ENCODE assay signal across 8 cellular contexts in genomic region chr22:31210830-31211503, GRCh38. TPM values are rescaled to one million over a fixed set of nuclear protein-coding genes. Genes with fewer than 3 reads are reported as not detected.
DNase-seq lines count a peak whose midpoint lies in the region; ATAC-seq lines count a peak whose summit lies in the region.
"Had no signal": no experiment of that assay in that cellular context is flagged by ENCODE, and none has a peak within 500 bp of the region (broad histone marks: within the 10 kb centered on the region; RNA-seq: fewer than 3 reads in every experiment).

No MANE protein-coding gene starts in this region.

- 0 out of 2 replicates have a peak, but pooled peaks cover 8% of the 10 kb centered on the region for H3K36me3 ChIP-seq in KOPT-K1 (ENCODE audit: insufficient read depth, low read length)
- peaks cover 12% of the 10 kb centered on the region; the same call in 1 of the 2 replicates for H3K36me3 ChIP-seq in iPS-20b (ENCODE audit: insufficient read depth, low read depth, low read length)
- peaks cover 2 to 11% (median 5%) of the 10 kb centered on the region in 5 donors for H3K36me3 ChIP-seq in subcutaneous abdominal adipose tissue (ENCODE audit: control insufficient read depth in 5 of 5, insufficient read depth in 5 of 5, low read length in 5 of 5)

- H3K27ac ChIP-seq in KOPT-K1 (ENCODE audit: low read depth, low read length, poor library complexity, severe bottlenecking) (peak overlapping the region; percentile 77), iPS-20b (ENCODE audit: low read length) (no peak overlapping the region), subcutaneous abdominal adipose tissue (ENCODE audit: low read depth, low read length) (peak overlapping the region; percentile 85)

- H3K9ac ChIP-seq in iPS-20b (ENCODE audit: low read depth, low read length) (peak overlapping the region; percentile 30), subcutaneous abdominal adipose tissue (ENCODE audit: low read length in 5 of 5) (peak overlapping the region in 3 of 5 donors; percentile 37 to 73 (median 62))

- H3K4me3 ChIP-seq in iPS-20b (ENCODE audit: low read length) (no peak overlapping the region), subcutaneous abdominal adipose tissue (ENCODE audit: low read depth in 1 of 5, low read length in 5 of 5) (peak overlapping the region in 2 of 5 donors; percentile 89 to 91)

- no peaks in the 10 kb centered on the region for H3K9me3 Mint-ChIP-seq in activated CD4-positive, alpha-beta T cell treated with anti-CD3 and anti-CD28 coated beads, Interleukin-2, amount 10 ng/mL, durations not matched to agents 7 days and 5 days

- H3K27ac Mint-ChIP-seq in activated CD4-positive, alpha-beta T cell treated with anti-CD3 and anti-CD28 coated beads, Interleukin-2, amount 10 ng/mL, durations not matched to agents 7 days and 5 days, result peak overlapping the region; percentile 92

- peaks cover 48% of the 10 kb centered on the region for H3K4me1 Mint-ChIP-seq in activated CD4-positive, alpha-beta T cell treated with anti-CD3 and anti-CD28 coated beads, Interleukin-2, amount 10 ng/mL, durations not matched to agents 7 days and 5 days

- H3K27me3 ChIP-seq in iPS-20b (ENCODE audit: insufficient read depth, low read length) (no peaks in the 10 kb centered on the region), subcutaneous abdominal adipose tissue (ENCODE audit: control insufficient read depth in 5 of 5, insufficient read depth in 4 of 5, low read length in 5 of 5) (peaks cover 0 to 3% (median 0%) of the 10 kb centered on the region in 5 donors)

- POLR2A ChIA-PET in activated CD4-positive, alpha-beta T cell treated with anti-CD3 and anti-CD28 coated beads, Interleukin-2, amount 10 ng/mL, durations not matched to agents 7 days and 5 days (lab: Charles Lee), result no interaction called here

- H3K9me3 ChIP-seq in KOPT-K1 (ENCODE audit: insufficient read depth, low read length, poor library complexity, severe bottlenecking) (no peaks in the 10 kb centered on the region), iPS-20b (ENCODE audit: insufficient read depth, low read depth, low read length) (no peaks in the 10 kb centered on the region), subcutaneous abdominal adipose tissue (ENCODE audit: control insufficient read depth in 5 of 5, low read length in 5 of 5) (no peaks in the 10 kb centered on the region)

- H3K4me1 ChIP-seq in iPS-20b (ENCODE audit: insufficient read depth, low read length) (peaks cover 5% of the 10 kb centered on the region; the same call in 1 of the 2 replicates), subcutaneous abdominal adipose tissue (ENCODE audit: control insufficient read depth in 5 of 5, insufficient read depth in 5 of 5, low read length in 5 of 5) (peaks cover 14 to 33% (median 26%) of the 10 kb centered on the region in 5 donors)

- H3K4me3 Mint-ChIP-seq in activated CD4-positive, alpha-beta T cell treated with anti-CD3 and anti-CD28 coated beads, Interleukin-2, amount 10 ng/mL, durations not matched to agents 7 days and 5 days, result peak overlapping the region; percentile 90

- no peak for ATAC-seq in HG03095 (IDR thresholded peaks at IDR 0.05; ENCODE audit: unreplicated experiment)

- CTCF ChIA-PET in activated CD4-positive, alpha-beta T cell treated with anti-CD3 and anti-CD28 coated beads, Interleukin-2, amount 10 ng/mL, durations not matched to agents 7 days and 5 days (lab: Charles Lee), result interaction anchor here (0.6 to 13.2 kb wide), 12 partner anchors 9 to 126 kb away, joined by 3 to 110 read pairs (median 4); partner anchors contain the start of gene PIK3IP1

- no peaks in the 10 kb centered on the region for H3K27me3 Mint-ChIP-seq in activated CD4-positive, alpha-beta T cell treated with anti-CD3 and anti-CD28 coated beads, Interleukin-2, amount 10 ng/mL, durations not matched to agents 7 days and 5 days

- H3K36me3 Mint-ChIP-seq in activated CD4-positive, alpha-beta T cell treated with anti-CD3 and anti-CD28 coated beads, Interleukin-2, amount 10 ng/mL, durations not matched to agents 7 days and 5 days (ENCODE audit: low read depth), result peaks cover 10% of the 10 kb centered on the region

- DNase-seq in activated CD4-positive, alpha-beta T cell treated with anti-CD3 and anti-CD28 coated beads, Interleukin-2, amount 10 ng/mL, durations not matched to agents 7 days and 5 days, result peak; percentile 34
- DNase-seq in NCI-H2227 (lab: John Stamatoyannopoulos, UW; ENCODE audit: unreplicated experiment), result no peak
- no peak for DNase-seq in AG08396 (ENCODE audit: low spot score)
- DNase-seq: NK-92 treated with Interleukin-12 subunit alpha and Interleukin-12 subunit beta, amount 100 ng/mL, for 24 hours had no signal

RNA-seq across cellular contexts. Expression of gene LIMK2, which starts 1.1 kb away (rescaled TPM):
- total RNA-seq in activated CD4-positive, alpha-beta T cell treated with anti-CD3 and anti-CD28 coated beads, Interleukin-2, amount 10 ng/mL, durations not matched to agents 7 days and 5 days, result 10 to 100 TPM; 48.6 to 54.5 TPM

RNA-seq across cellular contexts. Expression of gene RNF185, which starts 51.0 kb away (rescaled TPM):
- 10 to 100 TPM; 19.7 to 20.4 TPM for total RNA-seq in activated CD4-positive, alpha-beta T cell treated with anti-CD3 and anti-CD28 coated beads, Interleukin-2, amount 10 ng/mL, durations not matched to agents 7 days and 5 days
